17 cellular contexts compared by ENCODE assay signal in genomic region chr1:2272686-2273400, GRCh38. TPM values are rescaled to one million over a fixed set of nuclear protein-coding genes. Genes with fewer than 3 reads are reported as not detected.
DNase-seq lines count a peak whose midpoint lies in the region; ATAC-seq and TF ChIP-seq lines count a peak whose summit lies in the region.
"Had no signal": no experiment of that assay in that cellular context is flagged by ENCODE, and none has a peak within 500 bp of the region (broad histone marks: within the 10 kb centered on the region; RNA-seq: fewer than 3 reads in every experiment).

No MANE protein-coding gene starts in this region.

- no peak for TF ChIP-seq POLR2A in breast epithelium (IDR thresholded peaks at IDR 0.05)
- no peak for TF ChIP-seq POLR2A in transverse colon (IDR thresholded peaks at IDR 0.05)

- WGBS in mammary epithelial cell (ENCODE audit: low coverage, missing lambda C conversion rate): 85% methylated on average over 9 of the region's 28 CpGs
- WGBS in endodermal cell (ENCODE audit: insufficient coverage in 1 of 2, insufficient read length in 1 of 2), 2 experiments: 93 to 96% methylated on average over 10 to 28 of the region's 28 CpGs
- 58 to 60% methylated on average over 2 to 28 of the region's 28 CpGs for WGBS in transverse colon (ENCODE audit: low coverage in 1 of 2), 2 donors

- peaks cover 14% of the 10 kb centered on the region for H3K36me3 Mint-ChIP-seq in endodermal cell (ENCODE audit: low read depth)
- peaks cover 0 to 9% (median 6%) of the 10 kb centered on the region in 5 donors for H3K36me3 Mint-ChIP-seq in naive thymus-derived CD4-positive, alpha-beta T cell

- H3K4me3 ChIP-seq in breast epithelium: peak overlapping the region in 1 of 3 donors; percentile 20
- no peak overlapping the region for H3K4me3 ChIP-seq in mammary epithelial cell (replicated peaks in 1 of 3; ENCODE audit: insufficient read depth in 1 of 3, low read depth in 2 of 3, low read length in 3 of 3)
- H3K4me3 ChIP-seq in endodermal cell (ENCODE audit: low read length): no peak overlapping the region
- H3K4me3 ChIP-seq in naive thymus-derived CD4-positive, alpha-beta T cell (ENCODE audit: low read length): no peak overlapping the region
- H3K4me3 ChIP-seq in transverse colon: no peak overlapping the region
- H3K4me3 ChIP-seq: colonic mucosa had no signal

- H3K4me3 Mint-ChIP-seq in endodermal cell: no peak overlapping the region
- peak overlapping the region in 2 of 10 donors; percentile 41 to 69 for H3K4me3 Mint-ChIP-seq in naive thymus-derived CD4-positive, alpha-beta T cell
- H3K4me3 Mint-ChIP-seq: stimulated activated memory B cell treated with anti-CD40 and anti-IgM and Interleukin-4, amounts not matched to agents 10 μg/mL and 1 μg/mL and 100 μg/mL, for 72 hours had no signal

- in situ Hi-C loops in mammary epithelial cell (cut with MboI; ENCODE audit: low sequenced_read_pairs in 2 of 2) (no loop called here), transverse colon (cut with MboI; ENCODE audit: low pct_ligation_motif_present in 1 of 4, low pct_unique_long_range_greater_than_20kb in 1 of 4, low sequenced_read_pairs in 3 of 4) (no loop called here)

- H3K9ac ChIP-seq in mammary epithelial cell (ENCODE audit: insufficient read depth, low read length): no peak overlapping the region
- H3K9ac ChIP-seq in endodermal cell (ENCODE audit: extremely low read depth, low read length, poor library complexity, severe bottlenecking): no peak overlapping the region

- TF ChIP-seq EP300 in transverse colon (IDR thresholded peaks at IDR 0.05; ENCODE audit: low read depth): no peak

- POLR2A ChIA-PET in naive thymus-derived CD4-positive, alpha-beta T cell (lab: Charles Lee): interaction anchor here (0.6 kb wide), 1 partner anchor 20 kb away, joined by 3 read pairs; no protein-coding TSS in a partner anchor

- BruUV-seq in mammary epithelial cell (replicated peaks; lab: Mats Ljungman, UMichigan): no TSS peak

- H3K4me2 ChIP-seq in mammary epithelial cell (ENCODE audit: insufficient read depth, low read depth, low read length): no peak overlapping the region

- dilution Hi-C loops in mammary epithelial cell (cut with HindIII; ENCODE audit: low sequenced_read_pairs): loop anchor here (5.0 kb wide), 2 partner anchors 76 to 104 kb away; no protein-coding TSS in a partner anchor

- peaks cover 35 to 42% of the 10 kb centered on the region in 2 donors for H3K4me1 ChIP-seq in breast epithelium
- H3K4me1 ChIP-seq in mammary epithelial cell (ENCODE audit: insufficient read depth, low read length): peaks cover 32% of the 10 kb centered on the region
- peaks cover 11% of the 10 kb centered on the region for H3K4me1 ChIP-seq in endodermal cell (ENCODE audit: control insufficient read depth, insufficient read depth, low read length)
- H3K4me1 ChIP-seq in naive thymus-derived CD4-positive, alpha-beta T cell (ENCODE audit: control insufficient read depth in 2 of 2, insufficient read depth in 2 of 2, low read length in 2 of 2): peaks cover 25 to 79% of the 10 kb centered on the region in 2 donors
- peaks cover 66 to 96% (median 87%) of the 10 kb centered on the region in 4 donors for H3K4me1 ChIP-seq in transverse colon

- no peak overlapping the region for H2AFZ ChIP-seq in mammary epithelial cell (ENCODE audit: low read depth, low read length)

- H3K9me3 Mint-ChIP-seq in endodermal cell: no peaks in the 10 kb centered on the region
- H3K9me3 Mint-ChIP-seq in naive thymus-derived CD4-positive, alpha-beta T cell: no peaks in the 10 kb centered on the region
- H3K9me3 Mint-ChIP-seq: stimulated activated memory B cell treated with anti-CD40 and anti-IgM and Interleukin-4, amounts not matched to agents 10 μg/mL and 1 μg/mL and 100 μg/mL, for 72 hours had no signal

- H3K36me3 ChIP-seq in breast epithelium: no peaks in the 10 kb centered on the region
- peaks cover 2% of the 10 kb centered on the region for H3K36me3 ChIP-seq in mammary epithelial cell (ENCODE audit: insufficient read depth, low read length)
- no peaks in the 10 kb centered on the region for H3K36me3 ChIP-seq in endodermal cell (ENCODE audit: control insufficient read depth, insufficient read depth, low read length)
- peaks cover 0 to 8% (median 0%) of the 10 kb centered on the region in 3 experiments for H3K36me3 ChIP-seq in naive thymus-derived CD4-positive, alpha-beta T cell (ENCODE audit: control insufficient read depth in 2 of 3, insufficient read depth in 3 of 3, low read length in 3 of 3)
- H3K36me3 ChIP-seq in transverse colon: no peaks in the 10 kb centered on the region
- H3K36me3 ChIP-seq: colonic mucosa had no signal

- peak overlapping the region; percentile 21 to 86 for H3K27ac ChIP-seq in breast epithelium
- H3K27ac ChIP-seq in mammary epithelial cell (ENCODE audit: insufficient read depth, low read depth, low read length): no peak overlapping the region
- peak overlapping the region; percentile 95 for H3K27ac ChIP-seq in endodermal cell (ENCODE audit: low read depth, low read length)
- no peak overlapping the region for H3K27ac ChIP-seq in naive thymus-derived CD4-positive, alpha-beta T cell (ENCODE audit: low read depth, low read length)
- peak overlapping the region; percentile 33 to 76 (median 70) for H3K27ac ChIP-seq in transverse colon
- H3K27ac ChIP-seq: colonic mucosa had no signal

- CTCF ChIA-PET in mammary epithelial cell (lab: Charles Lee; ENCODE audit: low non-redundant PET): no interaction called here
- CTCF ChIA-PET in naive thymus-derived CD4-positive, alpha-beta T cell (lab: Charles Lee): no interaction called here

- peak overlapping the region; percentile 58 for H3K27ac Mint-ChIP-seq in endodermal cell
- peak overlapping the region in 7 of 9 donors; percentile 12 to 80 (median 55) for H3K27ac Mint-ChIP-seq in naive thymus-derived CD4-positive, alpha-beta T cell
- H3K27ac Mint-ChIP-seq: stimulated activated memory B cell treated with anti-CD40 and anti-IgM and Interleukin-4, amounts not matched to agents 10 μg/mL and 1 μg/mL and 100 μg/mL, for 72 hours had no signal

- intact Hi-C loops in breast epithelium (cut with DNase I; ENCODE audit: low total_unique reads): no loop called here
- intact Hi-C loops in mammary epithelial cell (cut with micrococcal nuclease): no loop called here
- intact Hi-C loops in naive thymus-derived CD4-positive, alpha-beta T cell (cut with micrococcal nuclease): no loop called here
- intact Hi-C loops in transverse colon (cut with DNase I; ENCODE audit: low total_unique reads): no loop called here

- peaks cover 98% of the 10 kb centered on the region for H3K79me2 ChIP-seq in mammary epithelial cell (ENCODE audit: insufficient read depth, low read length)

- H3K27me3 Mint-ChIP-seq in endodermal cell (ENCODE audit: insufficient read depth): no peaks in the 10 kb centered on the region
- H3K27me3 Mint-ChIP-seq in naive thymus-derived CD4-positive, alpha-beta T cell: no peaks in the 10 kb centered on the region
- H3K27me3 Mint-ChIP-seq: stimulated activated memory B cell treated with anti-CD40 and anti-IgM and Interleukin-4, amounts not matched to agents 10 μg/mL and 1 μg/mL and 100 μg/mL, for 72 hours had no signal

- TF ChIP-seq CTCF in breast epithelium (IDR thresholded peaks at IDR 0.05) (no peak), mammary epithelial cell (conservative IDR thresholded peaks at IDR 0.05 in 1 of 2, IDR thresholded peaks at IDR 0.05 in 1 of 2; ENCODE audit: extremely low read depth in 1 of 2, insufficient read depth in 1 of 2, low read depth in 1 of 2, low read length in 2 of 2) (no peak), endodermal cell (conservative IDR thresholded peaks at IDR 0.05) (no peak), transverse colon (IDR thresholded peaks at IDR 0.05) (no peak)

- peaks cover 7% of the 10 kb centered on the region for H4K20me1 ChIP-seq in mammary epithelial cell (ENCODE audit: insufficient read depth, low read length)

- no peak for ATAC-seq in naive thymus-derived CD4-positive, alpha-beta T cell
- no peak for ATAC-seq in GM18502 (IDR thresholded peaks at IDR 0.05; ENCODE audit: poor library complexity, unreplicated experiment)
- ATAC-seq: HCT116; Panc1; stimulated activated memory B cell treated with anti-CD40 and anti-IgM and Interleukin-4, amounts not matched to agents 10 μg/mL and 1 μg/mL and 100 μg/mL, for 72 hours had no signal

- H3K4me1 Mint-ChIP-seq in endodermal cell: peaks cover 6% of the 10 kb centered on the region
- H3K4me1 Mint-ChIP-seq in naive thymus-derived CD4-positive, alpha-beta T cell: peaks cover 17 to 81% (median 45%) of the 10 kb centered on the region in 7 donors

- no peak for DNase-seq in breast epithelium (ENCODE audit: low spot score in 2 of 2)
- DNase-seq in mammary epithelial cell: no peak
- no peak for DNase-seq in endodermal cell
- no peak for DNase-seq in naive thymus-derived CD4-positive, alpha-beta T cell
- no peak for DNase-seq in transverse colon
- DNase-seq in stimulated activated CD8-positive, alpha-beta memory T cell treated with anti-CD3 and anti-CD28 coated beads, Interleukin-4, amount 100 ng/mL, for 48 hours: no peak
- no peak for DNase-seq in NCI-H2081 (lab: John Stamatoyannopoulos, UW)
- DNase-seq: activated CD8-positive, alpha-beta memory T cell treated with anti-CD3 and anti-CD28 coated beads, Interleukin-2, amount 50 U/mL, for 4 hours; colonic mucosa; KG1; NCI-H146; NCI-H524 treated with DMSO at 0.1 percent for 48 hours; SW 1271 had no signal

- H3K27me3 ChIP-seq in breast epithelium (no peaks in the 10 kb centered on the region), mammary epithelial cell (ENCODE audit: insufficient read depth, low read length) (no peaks in the 10 kb centered on the region), endodermal cell (ENCODE audit: control insufficient read depth, insufficient read depth, low read length, poor library complexity, severe bottlenecking) (no peaks in the 10 kb centered on the region), transverse colon (no peaks in the 10 kb centered on the region)
- H3K27me3 ChIP-seq in naive thymus-derived CD4-positive, alpha-beta T cell (ENCODE audit: control insufficient read depth in 2 of 2, insufficient read depth in 2 of 2, low read length in 2 of 2): no peaks in the 10 kb centered on the region
- H3K27me3 ChIP-seq: colonic mucosa had no signal

- H3K9me3 ChIP-seq in breast epithelium (no peaks in the 10 kb centered on the region), mammary epithelial cell (replicated peaks; ENCODE audit: insufficient read depth, low read length) (no peaks in the 10 kb centered on the region), endodermal cell (ENCODE audit: control insufficient read depth, low read length) (no peaks in the 10 kb centered on the region), transverse colon (no peaks in the 10 kb centered on the region)
- no peaks in the 10 kb centered on the region for H3K9me3 ChIP-seq in naive thymus-derived CD4-positive, alpha-beta T cell (ENCODE audit: control insufficient read depth in 2 of 3, low read length in 3 of 3)
- H3K9me3 ChIP-seq: colonic mucosa had no signal

RNA-seq across cellular contexts. Expression of gene SKI, which starts 44.7 kb away (rescaled TPM):
- total RNA-seq in breast epithelium (10 to 100 TPM; 22.1 to 33.8 (median 26.7) TPM), mammary epithelial cell (10 to 100 TPM; 27.2 to 47.8 TPM), endodermal cell (10 to 100 TPM; 65.4 to 79.2 TPM), transverse colon (10 to 100 TPM; 24.4 to 52.4 (median 32.2) TPM)
- polyA plus RNA-seq in mammary epithelial cell: 10.5 TPM
- polyA minus RNA-seq in mammary epithelial cell: 34.8 TPM
- 39.9 TPM for polyA plus RNA-seq in endodermal cell (2013, experiment 1 of 2)
- 37.7 TPM for polyA plus RNA-seq in endodermal cell (2013, experiment 2 of 2)
- 100 to 1,000 TPM in 2 of 5 experiments, 10 to 100 TPM in 3; 63.4 to 278 (median 97.9) TPM for total RNA-seq in naive thymus-derived CD4-positive, alpha-beta T cell
- under 1 TPM; 0.61 to 0.92 TPM for polyA plus RNA-seq in naive thymus-derived CD4-positive, alpha-beta T cell

Comparison
In these comparisons a context has a peak if more than half of its experiments do, and no peak if none do; other contexts are left out.
1. H3K27ac ChIP-seq: peak in breast epithelium (2 of 2), endodermal cell (single experiment) and transverse colon (4 of 4); none in mammary epithelial cell (single experiment) and naive thymus-derived CD4-positive, alpha-beta T cell (single experiment).